Comparison of ENCODE assay signal across 7 cellular contexts in the genomic region with DNA sequence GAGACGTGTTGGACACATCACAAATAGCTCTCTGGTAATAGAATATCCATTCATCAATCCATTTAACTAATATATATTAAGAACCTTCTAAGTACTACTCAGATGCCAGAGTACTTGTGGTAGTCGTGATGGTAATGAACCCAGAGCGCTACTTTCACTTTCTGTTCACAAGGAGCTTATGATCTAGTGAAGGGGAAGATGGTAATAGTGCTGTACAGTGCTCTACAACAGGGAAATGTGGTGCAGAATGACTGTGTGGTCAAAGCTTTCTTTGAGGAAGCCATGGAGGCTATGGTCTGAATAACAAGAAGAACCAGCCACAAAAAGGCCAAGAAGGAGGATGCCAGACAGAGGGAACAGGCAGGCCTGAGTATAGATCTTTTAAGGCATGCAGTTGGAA.
A peak's percentile ranks its signal among the peaks of the same experiment; 100 is the strongest.
DNase-seq lines count a peak whose midpoint lies in the region; ATAC-seq, FAIRE-seq and TF ChIP-seq lines count a peak whose summit lies in the region.

No MANE protein-coding gene starts in this region.

- TF ChIP-seq CTCF in PC-9 (conservative IDR thresholded peaks at IDR 0.05) (no peak), psoas muscle (IDR thresholded peaks at IDR 0.05) (no peak)

- 73% methylated on average over 3 of the region's 3 CpGs for WGBS in right cardiac atrium
- 61 to 78% (median 65%) methylated on average over 3 of the region's 3 CpGs for WGBS in psoas muscle, 3 donors

- ATAC-seq in HG02870 (IDR thresholded peaks at IDR 0.05; ENCODE audit: unreplicated experiment) (peak; percentile 87), right cardiac atrium (peak; percentile 44 to 51), psoas muscle (no peak)

- H3K27me3 ChIP-seq in PC-9 (ENCODE audit: insufficient read depth, low read depth): no peaks in the 10 kb centered on the region
- no peaks in the 10 kb centered on the region for H3K27me3 ChIP-seq in right cardiac atrium (ENCODE audit: control insufficient read depth, insufficient read depth)
- H3K27me3 ChIP-seq in psoas muscle (ENCODE audit: insufficient read depth in 3 of 3, low read length in 2 of 3): peaks cover 0 to 4% (median 0%) of the 10 kb centered on the region in 3 donors

- no peaks in the 10 kb centered on the region for H3F3A ChIP-seq in PC-9 (ENCODE audit: insufficient read depth, low read depth)

- CTCF ChIA-PET in PC-9 (lab: Charles Lee): interaction anchor here (0.5 to 1.4 kb wide), 3 partner anchors 50 to 1304 kb away, joined by 3 to 5 read pairs (median 5); no protein-coding TSS in a partner anchor

- peak; percentile 95 for FAIRE-seq in GM19239 (lab: Jason Lieb, UNC)

- H3K9me3 ChIP-seq in PC-9 (ENCODE audit: insufficient read depth, low read depth): no peaks in the 10 kb centered on the region
- H3K9me3 ChIP-seq in right cardiac atrium (ENCODE audit: control insufficient read depth, low read length): no peaks in the 10 kb centered on the region
- H3K9me3 ChIP-seq in psoas muscle: no peaks in the 10 kb centered on the region

- DNase-seq in GM19239 (ENCODE audit: insufficient read length, low spot score) (peak; percentile 28), PC-9 (no peak), right cardiac atrium (no peak), middle frontal gyrus (ENCODE audit: extremely low spot score, low spot score) (no peak), psoas muscle (no peak)
- DNase-seq in activated effector memory CD4-positive, alpha-beta T cell treated with anti-CD3 and anti-CD28 coated beads, Interleukin-2, amount 50 U/mL, for 16 hours: no peak

- H2AFZ ChIP-seq in PC-9: peak overlapping the region; percentile 39

- H3K27ac ChIP-seq in PC-9: no peak overlapping the region
- H3K27ac ChIP-seq in right cardiac atrium (ENCODE audit: low read length): no peak overlapping the region
- no peak overlapping the region for H3K27ac ChIP-seq in psoas muscle

- H3K9me2 ChIP-seq in PC-9 (ENCODE audit: insufficient read depth): no peaks in the 10 kb centered on the region

- H3K36me3 ChIP-seq in PC-9 (ENCODE audit: low read depth) (no peaks in the 10 kb centered on the region), psoas muscle (ENCODE audit: insufficient read depth in 1 of 2, low read depth in 1 of 2) (no peaks in the 10 kb centered on the region)

- no peaks in the 10 kb centered on the region for H3K79me2 ChIP-seq in PC-9 (ENCODE audit: low read depth)

- POLR2A ChIA-PET in PC-9 (lab: Charles Lee; ENCODE audit: unreplicated experiment): no interaction called here

- no peaks in the 10 kb centered on the region for H3K4me1 ChIP-seq in PC-9 (replicated peaks; ENCODE audit: insufficient read depth)
- H3K4me1 ChIP-seq in right cardiac atrium (ENCODE audit: control insufficient read depth, insufficient read depth, low read length): no peaks in the 10 kb centered on the region
- H3K4me1 ChIP-seq in psoas muscle: no peaks in the 10 kb centered on the region

- intact Hi-C loops in PC-9 (cut with micrococcal nuclease; ENCODE audit: unreplicated experiment) (loop anchor here (10.0 kb wide), 1 partner anchor 440 kb away; no protein-coding TSS in a partner anchor), right cardiac atrium (cut with DNase I) (loop anchor here (5.0 to 10.0 kb wide), 3 partner anchors 48 to 323 kb away; no protein-coding TSS in a partner anchor), psoas muscle (cut with DNase I) (loop anchor here in 1 of 2 donors (5.0 kb wide), 1 partner anchor 48 kb away; no protein-coding TSS in a partner anchor)

- H3K4me2 ChIP-seq in PC-9: peak overlapping the region; percentile 47

- no peaks in the 10 kb centered on the region for H4K20me1 ChIP-seq in PC-9 (ENCODE audit: insufficient read depth)

- no peak overlapping the region for H3K4me3 ChIP-seq in PC-9
- H3K4me3 ChIP-seq in right cardiac atrium (ENCODE audit: low read length): no peak overlapping the region
- H3K4me3 ChIP-seq in psoas muscle: no peak overlapping the region

- no TSS peak for BruUV-seq in PC-9 (replicated peaks; lab: Mats Ljungman, UMichigan)

Comparison
In these comparisons a context has a peak if more than half of its experiments do, and no peak if none do; other contexts are left out.
1. ATAC-seq: peak in HG02870 (single experiment) and right cardiac atrium (2 of 2); none in psoas muscle (0 of 4).